ENCODE assay signal across 13 cellular contexts in genomic region chr3:158718490-158719170, GRCh38. TPM values are rescaled to one million over a fixed set of nuclear protein-coding genes. Genes with fewer than 3 reads are reported as not detected.
DNase-seq lines count a peak whose midpoint lies in the region; ATAC-seq and TF ChIP-seq lines count a peak whose summit lies in the region.
"Had no signal": no experiment of that assay in that cellular context is flagged by ENCODE, and none has a peak within 500 bp of the region (broad histone marks: within the 10 kb centered on the region; RNA-seq: fewer than 3 reads in every experiment).

No MANE protein-coding gene starts in this region.

- H2BK120ac ChIP-seq in trophoblast cell (ENCODE audit: insufficient read depth, low read length, poor library complexity): no peak overlapping the region

- H3K79me1 ChIP-seq in trophoblast cell (ENCODE audit: low read length): no peaks in the 10 kb centered on the region

- H3K4me2 ChIP-seq in trophoblast cell (ENCODE audit: low read length): no peak overlapping the region

- no CpG with 5 or more reads among the region's 5 CpGs for WGBS in trophoblast cell (ENCODE audit: extremely low coverage, insufficient coverage, insufficient read length)

- H3K27me3 ChIP-seq in Panc1 (ENCODE audit: control insufficient read depth, insufficient read depth, low read length) (no peaks in the 10 kb centered on the region), trophoblast cell (ENCODE audit: insufficient read depth, low read length) (no peaks in the 10 kb centered on the region)
- H3K27me3 ChIP-seq: tibial artery had no signal

- H3K36me3 ChIP-seq in Panc1 (ENCODE audit: control insufficient read depth, insufficient read depth, low read length) (no peaks in the 10 kb centered on the region), trophoblast cell (ENCODE audit: control insufficient read depth in 1 of 2, insufficient read depth in 2 of 2, low read length in 2 of 2) (no peaks in the 10 kb centered on the region)
- H3K36me3 ChIP-seq: tibial artery had no signal

- POLR2A ChIA-PET in Panc1 (lab: Charles Lee): interaction anchor here (0.7 to 1.2 kb wide), 4 partner anchors 58 to 671 kb away, joined by 3 to 5 read pairs (median 3); partner anchors contain the start of gene MLF1

- H3K4ac ChIP-seq in trophoblast cell (ENCODE audit: low read depth, low read length): no peak overlapping the region

- CTCF ChIA-PET in Panc1 (lab: Charles Lee): interaction anchor here (0.7 to 1.2 kb wide), 2 partner anchors 9 to 60 kb away, joined by 4 to 7 read pairs; no protein-coding TSS in a partner anchor

- no TSS peak for BruUV-seq in Panc1 (replicated peaks; lab: Mats Ljungman, UMichigan)

- in situ Hi-C loops in Panc1 (cut with HindIII; ENCODE audit: low pct_unique_long_range_greater_than_20kb, low sequenced_read_pairs): no loop called here

- no peak overlapping the region for H3K23ac ChIP-seq in trophoblast cell (ENCODE audit: low read length)

- H3K79me2 ChIP-seq in trophoblast cell (ENCODE audit: control insufficient read depth, insufficient read depth, low read length, poor library complexity): no peaks in the 10 kb centered on the region

- no peak overlapping the region for H2AFZ ChIP-seq in trophoblast cell (ENCODE audit: insufficient read depth, low read length, poor library complexity)

- H2BK12ac ChIP-seq in trophoblast cell (ENCODE audit: low read length): no peak overlapping the region

- H3K18ac ChIP-seq in trophoblast cell (ENCODE audit: low read length): no peak overlapping the region

- intact Hi-C loops in Panc1 (cut with micrococcal nuclease; ENCODE audit: unreplicated experiment): no loop called here

- peak; percentile 66 for ATAC-seq in Panc1
- ATAC-seq in GM21528 (IDR thresholded peaks at IDR 0.05; ENCODE audit: low FRiP score, unreplicated experiment): no peak
- ATAC-seq in HG03175 (IDR thresholded peaks at IDR 0.05; ENCODE audit: unreplicated experiment): no peak

- H2BK5ac ChIP-seq in trophoblast cell (ENCODE audit: low read depth, low read length, poor library complexity): no peak overlapping the region

- H3K4me3 ChIP-seq in Panc1 (ENCODE audit: low read depth in 2 of 2, low read length in 2 of 2) (no peak overlapping the region), trophoblast cell (ENCODE audit: low read depth, low read length) (no peak overlapping the region)
- H3K4me3 ChIP-seq: tibial artery had no signal

- peaks cover 55% of the 10 kb centered on the region for H3K4me1 ChIP-seq in Panc1 (ENCODE audit: control insufficient read depth, insufficient read depth, low read length)
- peaks cover 0 to 2% of the 10 kb centered on the region in 2 experiments for H3K4me1 ChIP-seq in trophoblast cell (ENCODE audit: control insufficient read depth in 1 of 2, insufficient read depth in 2 of 2, low read length in 2 of 2)

- DNase-seq in ELR (ENCODE audit: low read depth) (peak; percentile 95), Panc1 (ENCODE audit: low read depth, low spot score) (no peak), epithelial cell of prostate (ENCODE audit: low read depth, low spot score) (peak; percentile 44), trophoblast cell (peak; percentile 29 to 46), T-helper 9 cell (no peak), NCI-H187 (lab: John Stamatoyannopoulos, UW) (no peak)
- DNase-seq: GOT3, NCI-H1105 treated with DMSO at 0.1 percent for 48 hours, nucleus accumbens, tibial artery had no signal

- H4K8ac ChIP-seq in trophoblast cell (ENCODE audit: low read depth, low read length): no peak overlapping the region

- no peak overlapping the region for H2AK5ac ChIP-seq in trophoblast cell (ENCODE audit: low read length)

- no peak for TF ChIP-seq CTCF in Panc1 (IDR thresholded peaks at IDR 0.05)

- H3K27ac ChIP-seq in Panc1 (ENCODE audit: low read length) (peak overlapping the region; percentile 94), epithelial cell of prostate (no peak overlapping the region), trophoblast cell (ENCODE audit: low read depth, low read length) (no peak overlapping the region)
- H3K27ac ChIP-seq: tibial artery, VCaP had no signal

- no peak overlapping the region for H4K12ac ChIP-seq in trophoblast cell (ENCODE audit: low read depth, low read length)

- H4K91ac ChIP-seq in trophoblast cell (ENCODE audit: low read depth, low read length): no peak overlapping the region

- H3K9ac ChIP-seq in trophoblast cell (ENCODE audit: low read length): no peak overlapping the region

- H3K9me3 ChIP-seq in Panc1 (ENCODE audit: control insufficient read depth, insufficient read depth, low read depth, low read length): no peaks in the 10 kb centered on the region
- H3K9me3 ChIP-seq in trophoblast cell (ENCODE audit: insufficient read depth, low read depth, low read length): no peaks in the 10 kb centered on the region
- H3K9me3 ChIP-seq: tibial artery had no signal

- no peak overlapping the region for H3K14ac ChIP-seq in trophoblast cell (ENCODE audit: low read length)

RNA-seq across cellular contexts. Expression of gene RARRES1, which starts 13.6 kb away (rescaled TPM):
- 1.3 TPM for total RNA-seq in Panc1 (2021; ENCODE audit: unreplicated experiment)
- polyA plus RNA-seq in Panc1 (2012; ENCODE audit: insufficient read length): 0.46 TPM
- 1.5 and 1.6 TPM in 2 replicates for polyA plus RNA-seq in trophoblast cell (2013)

RNA-seq across cellular contexts. Expression of gene LXN, which starts 46.2 kb away (rescaled TPM):
- total RNA-seq in Panc1 (2021; ENCODE audit: unreplicated experiment): 301 TPM
- 312 TPM for polyA plus RNA-seq in Panc1 (2012; ENCODE audit: insufficient read length)
- polyA plus RNA-seq in trophoblast cell (2013): 7.8 and 8.1 TPM in 2 replicates

Comparison
In these comparisons a context has a peak if more than half of its experiments do, and no peak if none do; other contexts are left out.
1. DNase-seq: peak in ELR (single experiment), epithelial cell of prostate (single experiment) and trophoblast cell (2 of 2); none in Panc1 (single experiment), T-helper 9 cell (single experiment) and NCI-H187 (0 of 2).